ENCODE assay signal across 17 cellular contexts in genomic region chr6:15433517-15433874, GRCh38.
DNase-seq lines count a peak whose midpoint lies in the region; ATAC-seq, FAIRE-seq and TF ChIP-seq lines count a peak whose summit lies in the region.
"Had no signal": no experiment of that assay in that cellular context is flagged by ENCODE, and none has a peak within 500 bp of the region (broad histone marks: within the 10 kb centered on the region; RNA-seq: fewer than 3 reads in every experiment).

No MANE protein-coding gene starts in this region.

- H3K79me1 ChIP-seq in H1 (ENCODE audit: low read depth, low read length), result peaks cover 22% of the 10 kb centered on the region

- no peak overlapping the region for H2AFZ ChIP-seq in H1 (ENCODE audit: low read length)
- H2AFZ ChIP-seq in hepatocyte, result no peak overlapping the region

- no peak overlapping the region for H3K18ac ChIP-seq in H1 (ENCODE audit: extremely low read depth, low read length)

- H3K9me3 Mint-ChIP-seq in MCF 10A (ENCODE audit: unreplicated experiment) (peaks cover 8% of the 10 kb centered on the region), endothelial cell (ENCODE audit: unreplicated experiment) (no peaks in the 10 kb centered on the region)

- no peak overlapping the region for H4K91ac ChIP-seq in H1 (replicated peaks; ENCODE audit: insufficient read length, low read length)

- H3K79me2 ChIP-seq in H1 (ENCODE audit: control insufficient read depth in 1 of 2, insufficient read depth in 2 of 2, low read length in 2 of 2) (peaks cover 64 to 100% of the 10 kb centered on the region in 2 experiments), hepatocyte (peaks cover 79% of the 10 kb centered on the region)

- H4K5ac ChIP-seq in H1 (ENCODE audit: insufficient read length, low read depth, low read length), result no peak overlapping the region

- no peak overlapping the region for H2BK5ac ChIP-seq in H1 (ENCODE audit: low read depth, low read length)

- no peak for DNase-seq in MCF 10A (ENCODE audit: unreplicated experiment)
- DNase-seq in breast epithelium (ENCODE audit: low spot score in 2 of 2), result no peak
- no peak for DNase-seq in T-helper 17 cell
- no peak for DNase-seq in H1 (ENCODE audit: low read depth in 1 of 2, low spot score in 2 of 2)
- no peak for DNase-seq in endothelial cell (ENCODE audit: low spot score)
- DNase-seq in kidney tubule cell (ENCODE audit: low spot score), result no peak
- DNase-seq in hepatocyte (ENCODE audit: low spot score), result no peak
- DNase-seq in adrenal gland, result no peak
- DNase-seq: activated gamma-delta T cell; DMS53; foreskin fibroblast; GOT3; NCI-H2107; right cardiac atrium; stimulated activated CD4-positive, alpha-beta T cell treated with anti-CD3 and anti-CD28 coated beads, Interleukin-1b, Interleukin-23, amount 100 ng/mL, for 48 hours; stimulated activated CD8-positive, alpha-beta memory T cell treated with anti-CD3 and anti-CD28 coated beads, Interleukin-4, amount 100 ng/mL, for 48 hours had no signal

- no peak for FAIRE-seq in H1 (lab: Jason Lieb, UNC)

- no peak for TF ChIP-seq EP300 in H1 (IDR thresholded peaks at IDR 0.05; ENCODE audit: borderline replicate concordance in 1 of 2, low read depth in 2 of 2, low read length in 2 of 2)

- no peak overlapping the region for H2AK5ac ChIP-seq in H1 (ENCODE audit: low read depth, low read length)

- TF ChIP-seq POLR2A in breast epithelium (IDR thresholded peaks at IDR 0.05), result no peak
- no peak for TF ChIP-seq POLR2A in H1 (IDR thresholded peaks at IDR 0.05; ENCODE audit: control extremely low read depth in 1 of 2, low read depth in 2 of 2, low read length in 2 of 2)
- TF ChIP-seq POLR2A in adrenal gland (IDR thresholded peaks at IDR 0.05), result no peak

- peaks cover 5% of the 10 kb centered on the region for H3K36me3 Mint-ChIP-seq in MCF 10A (ENCODE audit: insufficient read depth, unreplicated experiment)
- no peaks in the 10 kb centered on the region for H3K36me3 Mint-ChIP-seq in T-helper 17 cell (ENCODE audit: low read depth)
- H3K36me3 Mint-ChIP-seq in endothelial cell (ENCODE audit: low read depth, unreplicated experiment), result peaks cover 16% of the 10 kb centered on the region

- intact Hi-C loops in MCF 10A (cut with micrococcal nuclease) (no loop called here), breast epithelium (cut with DNase I; ENCODE audit: low total_unique reads) (no loop called here), adrenal gland (cut with DNase I) (loop anchor here in 1 of 2 donors (10.0 kb wide), 1 partner anchor 119 kb away; no protein-coding TSS in a partner anchor)

- 67% methylated on average over 2 of the region's 2 CpGs; no CpG with 5 or more reads in 1 of the 2 experiments for WGBS in H1 (ENCODE audit: extremely low coverage in 1 of 2, insufficient coverage in 1 of 2, insufficient read length in 1 of 2, insufficient replicate concordance in 2 of 2, low coverage in 1 of 2, low lambda C conversion rate in 2 of 2, missing lambda C conversion rate in 1 of 2), 2 experiments
- WGBS in hepatocyte (ENCODE audit: low lambda C conversion rate, missing lambda C conversion rate), result 85% methylated on average over 2 of the region's 2 CpGs
- 48 to 64% (median 56%) methylated on average over 2 of the region's 2 CpGs for WGBS in adrenal gland, 4 donors

- BruUV-seq in MCF 10A (replicated peaks; lab: Mats Ljungman, UMichigan), result no TSS peak

- H2BK12ac ChIP-seq in H1 (ENCODE audit: low read depth, low read length), result no peak overlapping the region

- H3K14ac ChIP-seq in H1 (ENCODE audit: insufficient read length), result no peak overlapping the region

- no peak for TF ChIP-seq CTCF in MCF 10A (IDR thresholded peaks at IDR 0.05; ENCODE audit: unreplicated experiment)
- no peak for TF ChIP-seq CTCF in breast epithelium (IDR thresholded peaks at IDR 0.05)
- TF ChIP-seq CTCF in H1 (IDR thresholded peaks at IDR 0.05; ENCODE audit: control extremely low read depth in 1 of 3, insufficient read depth in 1 of 3, low read depth in 1 of 3, low read length in 3 of 3), result no peak
- TF ChIP-seq CTCF in endothelial cell (IDR thresholded peaks at IDR 0.05; ENCODE audit: unreplicated experiment), result no peak
- no peak for TF ChIP-seq CTCF in hepatocyte (IDR thresholded peaks at IDR 0.05; ENCODE audit: poor library complexity)
- TF ChIP-seq CTCF in adrenal gland (IDR thresholded peaks at IDR 0.05), result no peak

- H3K27me3 ChIP-seq in breast epithelium (no peaks in the 10 kb centered on the region), H1 (replicated peaks in 1 of 4; ENCODE audit: control insufficient read depth in 3 of 4, extremely low read depth in 1 of 4, insufficient read depth in 3 of 4, low read length in 3 of 4) (no peaks in the 10 kb centered on the region), hepatocyte (no peaks in the 10 kb centered on the region), adrenal gland (no peaks in the 10 kb centered on the region)
- H3K27me3 ChIP-seq: tibial nerve had no signal

- H3K4me3 ChIP-seq in breast epithelium, result no peak overlapping the region
- no peak overlapping the region for H3K4me3 ChIP-seq in H1 (ENCODE audit: extremely low read depth in 1 of 4, insufficient read depth in 2 of 4, low read depth in 3 of 4, low read length in 4 of 4)
- no peak overlapping the region for H3K4me3 ChIP-seq in hepatocyte
- H3K4me3 ChIP-seq in adrenal gland, result no peak overlapping the region
- H3K4me3 ChIP-seq: tibial nerve had no signal

- no peak overlapping the region for H3K9ac ChIP-seq in H1 (replicated peaks in 1 of 4; ENCODE audit: extremely low read depth in 1 of 4, low read depth in 3 of 4, low read length in 3 of 4)

- H3K4me3 Mint-ChIP-seq in MCF 10A (ENCODE audit: unreplicated experiment) (peak overlapping the region; percentile 15), T-helper 17 cell (peak overlapping the region; percentile 77), endothelial cell (ENCODE audit: unreplicated experiment) (no peak overlapping the region)

- H3K23ac ChIP-seq in H1 (ENCODE audit: insufficient read length), result no peak overlapping the region

- no peaks in the 10 kb centered on the region for H3K23me2 ChIP-seq in H1 (ENCODE audit: low read depth, low read length)

- CTCF ChIA-PET in MCF 10A (lab: Yijun Ruan, JAX) (interaction anchor here (0.6 to 1.0 kb wide), 2 partner anchors 13 to 94 kb away, joined by 3 read pairs; no protein-coding TSS in a partner anchor), H1 (lab: Charles Lee; ENCODE audit: partially characterized antibody) (interaction anchor here (0.7 to 3.1 kb wide), 2 partner anchors 8 to 624 kb away, joined by 4 to 20 read pairs; no protein-coding TSS in a partner anchor)

- no peak overlapping the region for H3K56ac ChIP-seq in H1 (replicated peaks; ENCODE audit: insufficient read length, low read depth, low read length)

- H3K4ac ChIP-seq in H1 (replicated peaks; ENCODE audit: insufficient read length, low read depth, low read length), result no peak overlapping the region

- no peak overlapping the region for H3K27ac ChIP-seq in breast epithelium
- no peak overlapping the region for H3K27ac ChIP-seq in H1 (ENCODE audit: low read depth, low read length)
- no peak overlapping the region for H3K27ac ChIP-seq in hepatocyte
- no peak overlapping the region for H3K27ac ChIP-seq in adrenal gland
- H3K27ac ChIP-seq: tibial nerve had no signal

- peaks cover 52 to 85% of the 10 kb centered on the region in 2 experiments for H4K20me1 ChIP-seq in H1 (replicated peaks in 1 of 2; ENCODE audit: control insufficient read depth in 1 of 2, insufficient read depth in 2 of 2, low read length in 2 of 2)
- H4K20me1 ChIP-seq in hepatocyte (ENCODE audit: insufficient read depth, poor library complexity, severe bottlenecking), result no peaks in the 10 kb centered on the region

- no peaks in the 10 kb centered on the region for H3K36me3 ChIP-seq in breast epithelium
- 0 out of 8 replicates have a peak, but pooled peaks cover 0 to 2% (median 0%) of the 10 kb centered on the region in 4 experiments for H3K36me3 ChIP-seq in H1 (ENCODE audit: control insufficient read depth in 2 of 4, insufficient read depth in 4 of 4, low read length in 3 of 4)
- no peaks in the 10 kb centered on the region for H3K36me3 ChIP-seq in hepatocyte (replicated peaks; ENCODE audit: insufficient read depth, low read depth)
- H3K36me3 ChIP-seq in adrenal gland (replicated peaks in 1 of 2), result no peaks in the 10 kb centered on the region
- H3K36me3 ChIP-seq: tibial nerve had no signal

- no peak overlapping the region for H2BK120ac ChIP-seq in H1 (replicated peaks; ENCODE audit: low read depth, low read length)

- ATAC-seq in T-helper 17 cell, result no peak
- ATAC-seq: right cardiac atrium had no signal

- H3K4me1 ChIP-seq in breast epithelium (peaks cover 0 to 9% of the 10 kb centered on the region in 2 donors), H1 (replicated peaks in 1 of 4; ENCODE audit: control insufficient read depth in 3 of 4, insufficient read depth in 4 of 4, low read length in 3 of 4) (peaks cover 21 to 48% (median 39%) of the 10 kb centered on the region in 4 experiments), hepatocyte (ENCODE audit: insufficient read depth) (peaks cover 17% of the 10 kb centered on the region), adrenal gland (replicated peaks in 1 of 2) (peaks cover 0 to 36% of the 10 kb centered on the region in 2 donors)

- no peak overlapping the region for H4K8ac ChIP-seq in H1 (ENCODE audit: extremely low read depth, insufficient read depth, low read length)

- no peaks in the 10 kb centered on the region for H3K27me3 Mint-ChIP-seq in MCF 10A (ENCODE audit: insufficient read depth, unreplicated experiment)
- no peaks in the 10 kb centered on the region for H3K27me3 Mint-ChIP-seq in T-helper 17 cell
- H3K27me3 Mint-ChIP-seq in endothelial cell (ENCODE audit: unreplicated experiment), result peaks cover 8% of the 10 kb centered on the region

- H2BK15ac ChIP-seq in H1 (ENCODE audit: low read length), result no peak overlapping the region

- H3K9me3 ChIP-seq in breast epithelium (no peaks in the 10 kb centered on the region), T-helper 17 cell (ENCODE audit: control insufficient read depth, low read length, poor library complexity, severe bottlenecking) (no peaks in the 10 kb centered on the region), H1 (ENCODE audit: insufficient read depth in 2 of 2, low read depth in 1 of 2, low read length in 1 of 2) (no peaks in the 10 kb centered on the region), hepatocyte (ENCODE audit: low read depth) (no peaks in the 10 kb centered on the region), adrenal gland (replicated peaks in 1 of 3) (no peaks in the 10 kb centered on the region)

- H3K27ac Mint-ChIP-seq in MCF 10A (ENCODE audit: low read depth, unreplicated experiment) (no peak overlapping the region), T-helper 17 cell (peak overlapping the region; percentile 60), endothelial cell (ENCODE audit: unreplicated experiment) (no peak overlapping the region)

- no peak for TF ChIP-seq RAD21 in H1 (IDR thresholded peaks at IDR 0.05 in 1 of 2, conservative IDR thresholded peaks at IDR 0.05 in 1 of 2; ENCODE audit: low read depth in 2 of 2, low read length in 2 of 2)

- peak overlapping the region in 1 of 2 experiments; percentile 26; a peak in 1 of 4 replicates for H3K4me2 ChIP-seq in H1 (ENCODE audit: insufficient read depth in 1 of 2, low read depth in 2 of 2, low read length in 2 of 2)
- H3K4me2 ChIP-seq in hepatocyte, result no peak overlapping the region

- POLR2A ChIA-PET in MCF 10A (lab: Yijun Ruan, JAX), result interaction anchor here (0.7 kb wide), 1 partner anchor 1270 kb away, joined by 3 read pairs; no protein-coding TSS in a partner anchor
- POLR2A ChIA-PET in H1 (lab: Charles Lee; ENCODE audit: partially characterized antibody), result no interaction called here

- no peak overlapping the region for H2BK20ac ChIP-seq in H1 (ENCODE audit: low read length)

- H3K9me2 ChIP-seq in hepatocyte (replicated peaks; ENCODE audit: insufficient read depth), result no peaks in the 10 kb centered on the region

- H3K4me1 Mint-ChIP-seq in MCF 10A (ENCODE audit: insufficient read depth, unreplicated experiment) (peaks cover 47% of the 10 kb centered on the region), T-helper 17 cell (peaks cover 57% of the 10 kb centered on the region), endothelial cell (ENCODE audit: unreplicated experiment) (peaks cover 68% of the 10 kb centered on the region)
